Comparison of ENCODE assay signal across 1 cellular context in genomic region chr20:38446441-38447209, GRCh38.
TF ChIP-seq lines count a peak whose summit lies in the region.

No MANE protein-coding gene starts in this region.

TF ChIP-seq in K562, 482 proteins besides CTCF, POLR2A, EP300 and RAD21 (continued from another document and continues in another):
- TF ChIP-seq ZBTB40 (IDR thresholded peaks at IDR 0.05), result peak; percentile 94
- no peak for TF ChIP-seq ZBTB40 (CRISPR knock-in tag; IDR thresholded peaks at IDR 0.05)
- TF ChIP-seq FIP1L1 (IDR thresholded peaks at IDR 0.05; ENCODE audit: low read depth, low read length, poor library complexity, severe bottlenecking), result peak; percentile 94
- TF ChIP-seq FOXP4 (CRISPR knock-in tag; IDR thresholded peaks at IDR 0.05; ENCODE audit: borderline replicate concordance), result no peak
- peak; percentile 98 for TF ChIP-seq GABPB1 (CRISPR knock-in tag; IDR thresholded peaks at IDR 0.05)
- peak; percentile 91 for TF ChIP-seq TFAP4 (CRISPR knock-in tag; IDR thresholded peaks at IDR 0.05; ENCODE audit: borderline replicate concordance)
- TF ChIP-seq DACH1 (IDR thresholded peaks at IDR 0.05; ENCODE audit: partially characterized antibody), result peak; percentile 81
- TF ChIP-seq TEAD4 (IDR thresholded peaks at IDR 0.05; ENCODE audit: low read length), result peak; percentile 46
- no peak for TF ChIP-seq TEAD4 (CRISPR knock-in tag; IDR thresholded peaks at IDR 0.05; ENCODE audit: borderline replicate concordance)
- peak in 1 of 3 experiments; percentile 66; a peak in 1 of 6 replicates for TF ChIP-seq ZBTB11 (CRISPR knock-in tag; IDR thresholded peaks at IDR 0.05)
- TF ChIP-seq CREB3L1 (IDR thresholded peaks at IDR 0.05; ENCODE audit: borderline replicate concordance, low read depth), result peak; percentile 87; the same call in 1 of the 2 replicates
- peak; percentile 90 for TF ChIP-seq KLF1 (tag; IDR thresholded peaks at IDR 0.05)
- peak; percentile 95 for TF ChIP-seq BCOR (IDR thresholded peaks at IDR 0.05)
- no peak for TF ChIP-seq ZNF444 (CRISPR knock-in tag; IDR thresholded peaks at IDR 0.05)
- TF ChIP-seq PML (IDR thresholded peaks at IDR 0.05; ENCODE audit: low read length), result peak; percentile 89
- TF ChIP-seq CBFA2T3 (IDR thresholded peaks at IDR 0.05), result 0 out of 2 replicates have a peak, but pooled peaks have one; percentile 14
- TF ChIP-seq SRF (CRISPR knock-in tag; IDR thresholded peaks at IDR 0.05), result peak in 1 of 2 experiments; percentile 59; a peak in 1 of 4 replicates
- peak; percentile 77; the same call in 1 of the 2 replicates for TF ChIP-seq KLF13 (tag; IDR thresholded peaks at IDR 0.05; ENCODE audit: borderline replicate concordance, low read depth)
- TF ChIP-seq NCOA1 (IDR thresholded peaks at IDR 0.05; ENCODE audit: low read depth), result 0 out of 2 replicates have a peak, but pooled peaks have one; percentile 11
- peak; percentile 100 for TF ChIP-seq THAP12 (CRISPR knock-in tag; IDR thresholded peaks at IDR 0.05)
- peak; percentile 89 for TF ChIP-seq PHF20 (IDR thresholded peaks at IDR 0.05; ENCODE audit: partially characterized antibody)
- TF ChIP-seq CREB1 (IDR thresholded peaks at IDR 0.05), result peak; percentile 73
- peak; percentile 81 for TF ChIP-seq CREB1 (CRISPR knock-in tag; IDR thresholded peaks at IDR 0.05)
- TF ChIP-seq RAD51 (IDR thresholded peaks at IDR 0.05; ENCODE audit: borderline replicate concordance, low read depth), result no peak; the same call in 1 of the 2 replicates
- peak; percentile 24 to 83; a peak in 3 of 4 replicates for TF ChIP-seq RCOR1 (IDR thresholded peaks at IDR 0.05; ENCODE audit: borderline replicate concordance in 1 of 2, low read depth in 2 of 2, low read length in 2 of 2)
- TF ChIP-seq POLR2H (tag; IDR thresholded peaks at IDR 0.05; ENCODE audit: low read depth), result peak; percentile 79
- 0 out of 2 replicates have a peak, but pooled peaks have one; percentile 40 for TF ChIP-seq GTF2A2 (tag; IDR thresholded peaks at IDR 0.05)
- TF ChIP-seq KDM1A (IDR thresholded peaks at IDR 0.05), result peak in 1 of 2 experiments; percentile 14; a peak in 1 of 4 replicates
- TF ChIP-seq ZNF764 (CRISPR knock-in tag; IDR thresholded peaks at IDR 0.05; ENCODE audit: low read depth), result no peak
- peak; percentile 86 for TF ChIP-seq MBD2 (IDR thresholded peaks at IDR 0.05; ENCODE audit: borderline replicate concordance, low read depth)
- peak; percentile 95 for TF ChIP-seq HMGN3 (IDR thresholded peaks at IDR 0.05; ENCODE audit: borderline replicate concordance, extremely low read depth, insufficient read length, low read depth, low read length)
- peak; percentile 91 for TF ChIP-seq POLR2B (IDR thresholded peaks at IDR 0.05; ENCODE audit: low read depth, partially characterized antibody)
- TF ChIP-seq CXXC5 (CRISPR knock-in tag; IDR thresholded peaks at IDR 0.05), result peak; percentile 93
- peak; percentile 82 for TF ChIP-seq ELF1 (tag; IDR thresholded peaks at IDR 0.05)
- peak; percentile 43 for TF ChIP-seq SAP30 (IDR thresholded peaks at IDR 0.05; ENCODE audit: borderline replicate concordance, insufficient read depth, low read depth, low read length, poor library complexity, severe bottlenecking)
- TF ChIP-seq HNRNPK (IDR thresholded peaks at IDR 0.05; ENCODE audit: low read depth, low read length, poor library complexity, severe bottlenecking), result no peak
- TF ChIP-seq GATAD2A (IDR thresholded peaks at IDR 0.05), result peak; percentile 58
- no peak for TF ChIP-seq IFI16 (CRISPR knock-in tag; IDR thresholded peaks at IDR 0.05)
- TF ChIP-seq BRD9 (IDR thresholded peaks at IDR 0.05; ENCODE audit: low read depth, partially characterized antibody), result peak; percentile 39
- peak; percentile 62; the same call in 1 of the 2 replicates for TF ChIP-seq LEF1 (IDR thresholded peaks at IDR 0.05)
- 0 out of 4 replicates have a peak, but pooled peaks of 1 of the 2 experiments have one; percentile 18 for TF ChIP-seq SIX5 (IDR thresholded peaks at IDR 0.05; ENCODE audit: borderline replicate concordance in 1 of 2, insufficient read depth in 1 of 2, low read depth in 1 of 2, low read length in 2 of 2)
